Comparison of ENCODE assay signal across 30 cellular contexts in genomic region chr12:58291106-58291505, GRCh38.
A peak's percentile ranks its signal among the peaks of the same experiment; 100 is the strongest.
DNase-seq lines count a peak whose midpoint lies in the region; ATAC-seq and TF ChIP-seq lines count a peak whose summit lies in the region.
"Had no signal": no experiment of that assay in that cellular context is flagged by ENCODE, and none has a peak within 500 bp of the region (broad histone marks: within the 10 kb centered on the region; RNA-seq: fewer than 3 reads in every experiment).

No MANE protein-coding gene starts in this region.

- H4K20me1 ChIP-seq in mammary epithelial cell (ENCODE audit: insufficient read depth, low read length) = no peaks in the 10 kb centered on the region
- no peaks in the 10 kb centered on the region for H4K20me1 ChIP-seq in osteoblast (ENCODE audit: insufficient read depth, low read length)

- peak overlapping the region; percentile 12 for H2AFZ ChIP-seq in mammary epithelial cell (ENCODE audit: low read depth, low read length)
- H2AFZ ChIP-seq in osteoblast (ENCODE audit: low read length) = peak overlapping the region; percentile 48

- TF ChIP-seq CTCF in mammary epithelial cell (conservative IDR thresholded peaks at IDR 0.05 in 1 of 2, IDR thresholded peaks at IDR 0.05 in 1 of 2; ENCODE audit: extremely low read depth in 1 of 2, insufficient read depth in 1 of 2, low read depth in 1 of 2, low read length in 2 of 2) (no peak), MCF 10A (IDR thresholded peaks at IDR 0.05; ENCODE audit: unreplicated experiment) (no peak), osteoblast (IDR thresholded peaks at IDR 0.05; ENCODE audit: extremely low read depth, low read depth, low read length) (no peak), adrenal gland (IDR thresholded peaks at IDR 0.05) (no peak)

- in situ Hi-C loops in mammary epithelial cell (cut with MboI; ENCODE audit: low sequenced_read_pairs in 2 of 2) = no loop called here

- 7% methylated on average over 1 of the region's 1 CpG for WGBS in mammary epithelial cell (ENCODE audit: low coverage, missing lambda C conversion rate)
- WGBS in adrenal gland, 4 donors = 47 to 83% (median 58%) methylated on average over 1 of the region's 1 CpG

- no peak for TF ChIP-seq POLR2A in adrenal gland (IDR thresholded peaks at IDR 0.05)

- BruUV-seq in mammary epithelial cell (replicated peaks; lab: Mats Ljungman, UMichigan) (no TSS peak), MCF 10A (replicated peaks; lab: Mats Ljungman, UMichigan) (no TSS peak)

- no peaks in the 10 kb centered on the region for H3K36me3 Mint-ChIP-seq in MCF 10A (ENCODE audit: insufficient read depth, unreplicated experiment)
- H3K36me3 Mint-ChIP-seq in activated CD4-positive, alpha-beta T cell treated with anti-CD3 and anti-CD28 coated beads for 36 hours (ENCODE audit: low read depth) = no peaks in the 10 kb centered on the region
- H3K36me3 Mint-ChIP-seq: activated naive CD4-positive, alpha-beta T cell treated with anti-CD3 and anti-CD28 coated beads, Interleukin-2, amount 50 U/mL, for 72 hours; natural killer cell had no signal

- no peaks in the 10 kb centered on the region for H3K9me3 Mint-ChIP-seq in MCF 10A (ENCODE audit: unreplicated experiment)
- no peaks in the 10 kb centered on the region for H3K9me3 Mint-ChIP-seq in activated CD4-positive, alpha-beta T cell treated with anti-CD3 and anti-CD28 coated beads for 36 hours (ENCODE audit: low read depth)
- H3K9me3 Mint-ChIP-seq: activated naive CD4-positive, alpha-beta T cell treated with anti-CD3 and anti-CD28 coated beads, Interleukin-2, amount 50 U/mL, for 72 hours; H9 had no signal

- CTCF ChIA-PET in mammary epithelial cell (lab: Charles Lee; ENCODE audit: low non-redundant PET) (no interaction called here), MCF 10A (lab: Yijun Ruan, JAX) (interaction anchor here (0.6 to 1.5 kb wide), 2 partner anchors 11 to 936 kb away, joined by 3 to 6 read pairs; no protein-coding TSS in a partner anchor)
- CTCF ChIA-PET in activated CD4-positive, alpha-beta T cell treated with anti-CD3 and anti-CD28 coated beads for 36 hours (lab: Charles Lee) = interaction anchor here (2.0 kb wide), 1 partner anchor 16 kb away, joined by 4 read pairs; no protein-coding TSS in a partner anchor

- H3K4me2 ChIP-seq in mammary epithelial cell (ENCODE audit: insufficient read depth, low read depth, low read length) = no peak overlapping the region
- H3K4me2 ChIP-seq in osteoblast (ENCODE audit: insufficient read depth, low read length) = no peak overlapping the region
- H3K4me2 ChIP-seq: KMS-11, PC-9, SK-N-SH had no signal

- no peak overlapping the region for H3K9ac ChIP-seq in mammary epithelial cell (ENCODE audit: insufficient read depth, low read length)
- H3K9ac ChIP-seq: KMS-11, SK-N-SH had no signal

- H3K79me2 ChIP-seq in mammary epithelial cell (ENCODE audit: insufficient read depth, low read length) = no peaks in the 10 kb centered on the region
- H3K79me2 ChIP-seq in osteoblast (ENCODE audit: insufficient read depth, low read length) = no peaks in the 10 kb centered on the region

- H3K4me3 ChIP-seq in mammary epithelial cell (replicated peaks in 1 of 3; ENCODE audit: insufficient read depth in 1 of 3, low read depth in 2 of 3, low read length in 3 of 3) = no peak overlapping the region
- H3K4me3 ChIP-seq in osteoblast (ENCODE audit: insufficient read depth, low read length) = no peak overlapping the region
- no peak overlapping the region for H3K4me3 ChIP-seq in adrenal gland
- H3K4me3 ChIP-seq: colonic mucosa, lower lobe of right lung, PC-9, prostate gland, thyroid gland had no signal

- no peaks in the 10 kb centered on the region for H3K27me3 Mint-ChIP-seq in MCF 10A (ENCODE audit: insufficient read depth, unreplicated experiment)
- H3K27me3 Mint-ChIP-seq in activated CD4-positive, alpha-beta T cell treated with anti-CD3 and anti-CD28 coated beads for 36 hours = peaks cover 13% of the 10 kb centered on the region

- H3K36me3 ChIP-seq in mammary epithelial cell (ENCODE audit: insufficient read depth, low read length) (no peaks in the 10 kb centered on the region), osteoblast (ENCODE audit: insufficient read depth, low read length) (no peaks in the 10 kb centered on the region), adrenal gland (replicated peaks in 1 of 2) (no peaks in the 10 kb centered on the region)
- H3K36me3 ChIP-seq: colonic mucosa, lower lobe of right lung, prostate gland, thyroid gland had no signal

- dilution Hi-C loops in mammary epithelial cell (cut with HindIII; ENCODE audit: low sequenced_read_pairs) = no loop called here

- H3K27ac ChIP-seq in mammary epithelial cell (ENCODE audit: insufficient read depth, low read depth, low read length) = no peak overlapping the region
- H3K27ac ChIP-seq in osteoblast (ENCODE audit: low read depth, low read length) = no peak overlapping the region
- H3K27ac ChIP-seq in adrenal gland = no peak overlapping the region
- H3K27ac ChIP-seq: colonic mucosa, KMS-11, lower lobe of right lung, PC-9, prostate gland, thyroid gland had no signal

- H3K27me3 ChIP-seq in mammary epithelial cell (ENCODE audit: insufficient read depth, low read length) = no peaks in the 10 kb centered on the region
- no peaks in the 10 kb centered on the region for H3K27me3 ChIP-seq in osteoblast (ENCODE audit: insufficient read depth, low read length)
- H3K27me3 ChIP-seq in adrenal gland = no peaks in the 10 kb centered on the region
- H3K27me3 ChIP-seq: colonic mucosa, thyroid gland had no signal

- no peaks in the 10 kb centered on the region for H3K4me1 ChIP-seq in mammary epithelial cell (ENCODE audit: insufficient read depth, low read length)
- H3K4me1 ChIP-seq in osteoblast (ENCODE audit: insufficient read depth, low read length) = no peaks in the 10 kb centered on the region
- no peaks in the 10 kb centered on the region for H3K4me1 ChIP-seq in adrenal gland (replicated peaks in 1 of 2)
- H3K4me1 ChIP-seq: colonic mucosa, lower lobe of right lung, prostate gland, thyroid gland had no signal

- no peaks in the 10 kb centered on the region for H3K4me1 Mint-ChIP-seq in MCF 10A (ENCODE audit: insufficient read depth, unreplicated experiment)
- no peaks in the 10 kb centered on the region for H3K4me1 Mint-ChIP-seq in activated CD4-positive, alpha-beta T cell treated with anti-CD3 and anti-CD28 coated beads for 36 hours
- H3K4me1 Mint-ChIP-seq: natural killer cell had no signal

- ATAC-seq in GM21529 (IDR thresholded peaks at IDR 0.05; ENCODE audit: unreplicated experiment) = peak; percentile 74
- ATAC-seq in HG03432 (IDR thresholded peaks at IDR 0.05; ENCODE audit: unreplicated experiment) = peak; percentile 87
- no peak for ATAC-seq in activated CD4-positive, alpha-beta T cell treated with anti-CD3 and anti-CD28 coated beads for 36 hours
- no peak for ATAC-seq in HG02973 (IDR thresholded peaks at IDR 0.05; ENCODE audit: unreplicated experiment)
- ATAC-seq: lower lobe of right lung, natural killer cell, sciatic nerve had no signal

- no peak overlapping the region for H3K4me3 Mint-ChIP-seq in MCF 10A (ENCODE audit: unreplicated experiment)
- no peak overlapping the region for H3K4me3 Mint-ChIP-seq in activated CD4-positive, alpha-beta T cell treated with anti-CD3 and anti-CD28 coated beads for 36 hours
- H3K4me3 Mint-ChIP-seq: H9, natural killer cell had no signal

- intact Hi-C loops in mammary epithelial cell (cut with micrococcal nuclease) (no loop called here), MCF 10A (cut with micrococcal nuclease) (no loop called here), adrenal gland (cut with DNase I) (no loop called here)
- intact Hi-C loops in activated CD4-positive, alpha-beta T cell treated with anti-CD3 and anti-CD28 coated beads for 36 hours (cut with DNase I, micrococcal nuclease) = no loop called here

- H3K9me3 ChIP-seq in mammary epithelial cell (replicated peaks; ENCODE audit: insufficient read depth, low read length) (no peaks in the 10 kb centered on the region), osteoblast (ENCODE audit: low read depth, low read length) (no peaks in the 10 kb centered on the region), adrenal gland (replicated peaks in 1 of 3) (no peaks in the 10 kb centered on the region)
- H3K9me3 ChIP-seq: colonic mucosa, lower lobe of right lung, prostate gland, SK-N-SH, thyroid gland had no signal

- no peak overlapping the region for H3K27ac Mint-ChIP-seq in MCF 10A (ENCODE audit: low read depth, unreplicated experiment)
- no peak overlapping the region for H3K27ac Mint-ChIP-seq in activated CD4-positive, alpha-beta T cell treated with anti-CD3 and anti-CD28 coated beads for 36 hours
- H3K27ac Mint-ChIP-seq: activated naive CD4-positive, alpha-beta T cell treated with anti-CD3 and anti-CD28 coated beads, Interleukin-2, amount 50 U/mL, for 72 hours; natural killer cell had no signal

- no peak for DNase-seq in mammary epithelial cell
- DNase-seq in MCF 10A (ENCODE audit: unreplicated experiment) = no peak
- no peak for DNase-seq in osteoblast (ENCODE audit: insufficient read length, low spot score, missing footprints)
- no peak for DNase-seq in activated CD4-positive, alpha-beta T cell treated with anti-CD3 and anti-CD28 coated beads for 36 hours
- no peak for DNase-seq in adrenal gland
- DNase-seq: activated CD4-positive, CD25-positive, alpha-beta regulatory T cell treated with anti-CD3 and anti-CD28 coated beads, Interleukin-2, amount 50 U/mL, for 72 hours; Calu3; colonic mucosa; effector CD8-positive, alpha-beta T cell; H9; hypothalamus; lower lobe of right lung; natural killer cell; NCI-H1417 treated with DMSO at 0.1 percent for 48 hours; NCI-H2081; NCI-H226; NCI-H526 treated with DMSO at 0.1 percent for 48 hours; nucleus accumbens; PC-9; SK-N-SH; stimulated activated CD4-positive, alpha-beta T cell treated with anti-CD3 and anti-CD28 coated beads, Interleukin-4, amount 100 ng/mL, for 1 hour; T-helper 2 cell; thyroid gland had no signal

- POLR2A ChIA-PET in MCF 10A (lab: Yijun Ruan, JAX) = interaction anchor here (1.2 kb wide), 1 partner anchor 36 kb away, joined by 3 read pairs; no protein-coding TSS in a partner anchor
- POLR2A ChIA-PET in activated CD4-positive, alpha-beta T cell treated with anti-CD3 and anti-CD28 coated beads for 36 hours (lab: Charles Lee) = no interaction called here

Comparison
In these comparisons a context has a peak if more than half of its experiments do, and no peak if none do; other contexts are left out.
1. ATAC-seq: peak in GM21529 (single experiment) and HG03432 (single experiment); none in activated CD4-positive, alpha-beta T cell treated with anti-CD3 and anti-CD28 coated beads for 36 hours (single experiment) and HG02973 (single experiment).